18 cellular contexts compared by ENCODE assay signal in genomic region chr1:37292789-37293188, GRCh38.
DNase-seq lines count a peak whose midpoint lies in the region; ATAC-seq, FAIRE-seq and TF ChIP-seq lines count a peak whose summit lies in the region.
"Had no signal": no experiment of that assay in that cellular context is flagged by ENCODE, and none has a peak within 500 bp of the region (broad histone marks: within the 10 kb centered on the region; RNA-seq: fewer than 3 reads in every experiment).

No MANE protein-coding gene starts in this region.

- no peaks in the 10 kb centered on the region for H3K36me3 ChIP-seq in BLaER1 treated with 17β-estradiol and CSF1 and Interleukin-3, amounts not matched to agents 10 nM and 100 nM
- H3K36me3 ChIP-seq in OCI-LY3 (replicated peaks; ENCODE audit: low read depth, low read length), result no peaks in the 10 kb centered on the region
- H3K36me3 ChIP-seq in H1 (ENCODE audit: control insufficient read depth in 2 of 4, insufficient read depth in 4 of 4, low read length in 3 of 4), result no peaks in the 10 kb centered on the region
- H3K36me3 ChIP-seq: BE2C had no signal

- no peak overlapping the region for H3K56ac ChIP-seq in H1 (replicated peaks; ENCODE audit: insufficient read length, low read depth, low read length)

- H3K27ac ChIP-seq in BLaER1 treated with 17β-estradiol and CSF1 and Interleukin-3, amounts not matched to agents 10 nM and 100 nM, result no peak overlapping the region
- H3K27ac ChIP-seq in OCI-LY3 (ENCODE audit: low read length), result peak overlapping the region; percentile 54
- no peak overlapping the region for H3K27ac ChIP-seq in H1 (ENCODE audit: low read depth, low read length)
- peak overlapping the region; percentile 19 for H3K27ac ChIP-seq in temporal lobe (ENCODE audit: low read depth, low read length)
- no peak overlapping the region for H3K27ac ChIP-seq in substantia nigra (ENCODE audit: low read depth, low read length, poor library complexity, severe bottlenecking)

- H3K4ac ChIP-seq in H1 (replicated peaks; ENCODE audit: insufficient read length, low read depth, low read length), result no peak overlapping the region

- no peaks in the 10 kb centered on the region for H3K4me1 Mint-ChIP-seq in natural killer cell
- H3K4me1 Mint-ChIP-seq: CD4-positive, alpha-beta memory T cell had no signal

- intact Hi-C loops in natural killer cell (cut with micrococcal nuclease), result no loop called here

- no peaks in the 10 kb centered on the region for H3K79me2 ChIP-seq in OCI-LY3 (ENCODE audit: low read length)
- H3K79me2 ChIP-seq in H1 (ENCODE audit: control insufficient read depth in 1 of 2, insufficient read depth in 2 of 2, low read length in 2 of 2), result no peaks in the 10 kb centered on the region

- no peak overlapping the region for H2BK5ac ChIP-seq in H1 (ENCODE audit: low read depth, low read length)

- FAIRE-seq in H1 (lab: Jason Lieb, UNC), result no peak
- FAIRE-seq: HTR-8/SVneo, K562 had no signal

- H3K23me2 ChIP-seq in H1 (ENCODE audit: low read depth, low read length), result no peaks in the 10 kb centered on the region

- H3K18ac ChIP-seq in H1 (ENCODE audit: extremely low read depth, low read length), result no peak overlapping the region

- DNase-seq in H1 (ENCODE audit: low read depth in 1 of 2, low spot score in 2 of 2) (no peak), natural killer cell (no peak), SW 1271 (lab: John Stamatoyannopoulos, UW) (no peak), substantia nigra (lab: John Stamatoyannopoulos, UW) (no peak)
- DNase-seq: BE2C; CD4-positive, alpha-beta memory T cell; DMS153; DMS79 treated with DMSO at 0.1 percent for 48 hours; GF-D8; GOT3; H9; IMR-90 had no signal

- H3K4me3 ChIP-seq in BLaER1 treated with 17β-estradiol and CSF1 and Interleukin-3, amounts not matched to agents 10 nM and 100 nM, result no peak overlapping the region
- peak overlapping the region; percentile 26; the same call in 1 of the 2 replicates for H3K4me3 ChIP-seq in OCI-LY3 (ENCODE audit: low read length)
- H3K4me3 ChIP-seq in H1 (ENCODE audit: extremely low read depth in 1 of 4, insufficient read depth in 2 of 4, low read depth in 3 of 4, low read length in 4 of 4), result no peak overlapping the region
- H3K4me3 ChIP-seq: K562 had no signal

- H3K27me3 ChIP-seq in BLaER1 treated with 17β-estradiol and CSF1 and Interleukin-3, amounts not matched to agents 10 nM and 100 nM, result no peaks in the 10 kb centered on the region
- H3K27me3 ChIP-seq in OCI-LY3 (ENCODE audit: low read depth, low read length), result no peaks in the 10 kb centered on the region
- no peaks in the 10 kb centered on the region for H3K27me3 ChIP-seq in H1 (replicated peaks in 1 of 4; ENCODE audit: control insufficient read depth in 3 of 4, extremely low read depth in 1 of 4, insufficient read depth in 3 of 4, low read length in 3 of 4)
- H3K27me3 ChIP-seq: BE2C had no signal

- H4K91ac ChIP-seq in H1 (replicated peaks; ENCODE audit: insufficient read length, low read length), result no peak overlapping the region

- no peak overlapping the region for H2BK15ac ChIP-seq in H1 (ENCODE audit: low read length)

- CTCF ChIA-PET in H1 (lab: Charles Lee; ENCODE audit: partially characterized antibody), result interaction anchor here (0.6 to 3.4 kb wide), 15 partner anchors 9 to 264 kb away, joined by 3 to 21 read pairs (median 4); no protein-coding TSS in a partner anchor

- H3K27ac Mint-ChIP-seq in natural killer cell, result no peak overlapping the region
- H3K27ac Mint-ChIP-seq: CD14-positive monocyte; CD4-positive, alpha-beta memory T cell; H9 had no signal

- H2BK12ac ChIP-seq in H1 (ENCODE audit: low read depth, low read length), result no peak overlapping the region

- no peak overlapping the region for H2BK20ac ChIP-seq in H1 (ENCODE audit: low read length)

- H3K27me3 Mint-ChIP-seq in natural killer cell (ENCODE audit: low read depth in 2 of 2), result peaks cover 9 to 41% of the 10 kb centered on the region in 2 donors

- TF ChIP-seq CTCF in OCI-LY3 (IDR thresholded peaks at IDR 0.05; ENCODE audit: low read depth, low read length), result no peak
- TF ChIP-seq CTCF in H1 (IDR thresholded peaks at IDR 0.05; ENCODE audit: control extremely low read depth in 1 of 3, insufficient read depth in 1 of 3, low read depth in 1 of 3, low read length in 3 of 3), result no peak
- TF ChIP-seq CTCF in natural killer cell (IDR thresholded peaks at IDR 0.05), result no peak

- no peaks in the 10 kb centered on the region for H3K9me3 Mint-ChIP-seq in natural killer cell
- H3K9me3 Mint-ChIP-seq: H9 had no signal

- H2AFZ ChIP-seq in OCI-LY3 (ENCODE audit: low read depth, low read length) (no peak overlapping the region), H1 (ENCODE audit: low read length) (peak overlapping the region; percentile 4; the same call in 1 of the 2 replicates)

- TF ChIP-seq POLR2A in H1 (IDR thresholded peaks at IDR 0.05; ENCODE audit: control extremely low read depth in 1 of 2, low read depth in 2 of 2, low read length in 2 of 2), result no peak

- no peak overlapping the region for H3K14ac ChIP-seq in H1 (ENCODE audit: insufficient read length)

- H4K20me1 ChIP-seq in BLaER1 treated with 17β-estradiol and CSF1 and Interleukin-3, amounts not matched to agents 10 nM and 100 nM, result no peaks in the 10 kb centered on the region; a peak in 1 of 22 replicates
- no peaks in the 10 kb centered on the region for H4K20me1 ChIP-seq in OCI-LY3 (ENCODE audit: insufficient read depth, low read length)
- H4K20me1 ChIP-seq in H1 (replicated peaks in 1 of 2; ENCODE audit: control insufficient read depth in 1 of 2, insufficient read depth in 2 of 2, low read length in 2 of 2), result no peaks in the 10 kb centered on the region

- peaks cover 0 to 5% (median 3%) of the 10 kb centered on the region in 11 experiments; a peak in 11 of 22 replicates for H3K9me3 ChIP-seq in BLaER1 treated with 17β-estradiol and CSF1 and Interleukin-3, amounts not matched to agents 10 nM and 100 nM (replicated peaks in 1 of 11)
- no peaks in the 10 kb centered on the region for H3K9me3 ChIP-seq in OCI-LY3 (ENCODE audit: insufficient read depth, low read length)
- H3K9me3 ChIP-seq in H1 (ENCODE audit: insufficient read depth in 2 of 2, low read depth in 1 of 2, low read length in 1 of 2), result no peaks in the 10 kb centered on the region
- H3K9me3 ChIP-seq: BE2C had no signal

- no peak for TF ChIP-seq EP300 in H1 (IDR thresholded peaks at IDR 0.05; ENCODE audit: borderline replicate concordance in 1 of 2, low read depth in 2 of 2, low read length in 2 of 2)

- H3K23ac ChIP-seq in H1 (ENCODE audit: insufficient read length), result no peak overlapping the region

- no peak overlapping the region for H4K5ac ChIP-seq in H1 (ENCODE audit: insufficient read length, low read depth, low read length)

- no peaks in the 10 kb centered on the region for H3K79me1 ChIP-seq in H1 (ENCODE audit: low read depth, low read length)

- no peak for TF ChIP-seq RAD21 in H1 (IDR thresholded peaks at IDR 0.05 in 1 of 2, conservative IDR thresholded peaks at IDR 0.05 in 1 of 2; ENCODE audit: low read depth in 2 of 2, low read length in 2 of 2)

- H3K4me3 Mint-ChIP-seq in natural killer cell, result no peak overlapping the region
- H3K4me3 Mint-ChIP-seq: CD14-positive monocyte; CD4-positive, alpha-beta memory T cell; H9 had no signal

- H2BK120ac ChIP-seq in H1 (replicated peaks; ENCODE audit: low read depth, low read length), result no peak overlapping the region

- H4K8ac ChIP-seq in H1 (ENCODE audit: extremely low read depth, insufficient read depth, low read length), result no peak overlapping the region

- H3K4me1 ChIP-seq in BLaER1 treated with 17β-estradiol and CSF1 and Interleukin-3, amounts not matched to agents 10 nM and 100 nM, result peaks cover 13 to 41% (median 31%) of the 10 kb centered on the region in 10 experiments
- H3K4me1 ChIP-seq in OCI-LY3 (ENCODE audit: low read length) (peaks cover 69% of the 10 kb centered on the region), H1 (replicated peaks in 1 of 4; ENCODE audit: control insufficient read depth in 3 of 4, insufficient read depth in 4 of 4, low read length in 3 of 4) (peaks cover 0 to 2% (median 1%) of the 10 kb centered on the region in 4 experiments; a peak in 3 of 7 replicates)
- H3K4me1 ChIP-seq: BE2C had no signal

- ATAC-seq in natural killer cell, result no peak
- ATAC-seq: K562 had no signal

- H2AK5ac ChIP-seq in H1 (ENCODE audit: low read depth, low read length), result no peak overlapping the region

- no peak overlapping the region for H3K9ac ChIP-seq in BLaER1 treated with 17β-estradiol and CSF1 and Interleukin-3, amounts not matched to agents 10 nM and 100 nM
- H3K9ac ChIP-seq in OCI-LY3 (ENCODE audit: low read length) (peak overlapping the region; percentile 22; the same call in 1 of the 2 replicates), H1 (replicated peaks in 1 of 4; ENCODE audit: extremely low read depth in 1 of 4, low read depth in 3 of 4, low read length in 3 of 4) (no peak overlapping the region)

- H3K36me3 Mint-ChIP-seq in natural killer cell, result no peaks in the 10 kb centered on the region
- H3K36me3 Mint-ChIP-seq: CD14-positive monocyte; CD4-positive, alpha-beta memory T cell had no signal

- peak overlapping the region in 7 of 11 experiments; percentile 18 to 57 (median 38); a peak in 9 of 22 replicates for H3K4me2 ChIP-seq in BLaER1 treated with 17β-estradiol and CSF1 and Interleukin-3, amounts not matched to agents 10 nM and 100 nM
- H3K4me2 ChIP-seq in OCI-LY3 (ENCODE audit: low read length) (peak overlapping the region; percentile 86), H1 (ENCODE audit: insufficient read depth in 1 of 2, low read depth in 2 of 2, low read length in 2 of 2) (no peak overlapping the region)

- 77% methylated on average over 9 of the region's 9 CpGs; no CpG with 5 or more reads in 1 of the 2 experiments for WGBS in H1 (ENCODE audit: extremely low coverage in 1 of 2, insufficient coverage in 1 of 2, insufficient read length in 1 of 2, insufficient replicate concordance in 2 of 2, low coverage in 1 of 2, low lambda C conversion rate in 2 of 2, missing lambda C conversion rate in 1 of 2), 2 experiments

- POLR2A ChIA-PET in H1 (lab: Charles Lee; ENCODE audit: partially characterized antibody), result interaction anchor here (1.6 to 1.9 kb wide), 2 partner anchors 22 to 23 kb away, joined by 4 to 6 read pairs; no protein-coding TSS in a partner anchor

TF ChIP-seq in H1, 55 proteins besides CTCF, POLR2A, EP300 and RAD21:
- TF ChIP-seq JUN (IDR thresholded peaks at IDR 0.05; ENCODE audit: low read depth, low read length) (no peak), TAF1 (IDR thresholded peaks at IDR 0.05; ENCODE audit: low read depth, low read length) (no peak), SAP30 (IDR thresholded peaks at IDR 0.05; ENCODE audit: insufficient read depth, insufficient replicate concordance, low read length) (no peak), BACH1 (IDR thresholded peaks at IDR 0.05; ENCODE audit: low read length) (no peak), RNF2 (IDR thresholded peaks at IDR 0.05; ENCODE audit: borderline replicate concordance, low read depth, low read length, missing control alignments, poor library complexity, severe bottlenecking) (no peak), TAF7 (optimal IDR thresholded peaks at IDR 0.05; ENCODE audit: borderline replicate concordance, low read depth, low read length) (no peak), ASH2L (IDR thresholded peaks at IDR 0.05; ENCODE audit: low read length) (no peak), JUND (IDR thresholded peaks at IDR 0.05; ENCODE audit: low read length) (no peak), SIRT6 (IDR thresholded peaks at IDR 0.05; ENCODE audit: low read length) (no peak), BCL11A (IDR thresholded peaks at IDR 0.05; ENCODE audit: low read depth in 2 of 2, low read length in 2 of 2) (no peak)

Comparison
In these comparisons a context has a peak if more than half of its experiments do, and no peak if none do; other contexts are left out.
1. H3K27ac ChIP-seq: peak in OCI-LY3 (single experiment) and temporal lobe (single experiment); none in BLaER1 treated with 17β-estradiol and CSF1 and Interleukin-3, amounts not matched to agents 10 nM and 100 nM (0 of 11), H1 (single experiment) and substantia nigra (single experiment).
2. H3K4me2 ChIP-seq: peak in BLaER1 treated with 17β-estradiol and CSF1 and Interleukin-3, amounts not matched to agents 10 nM and 100 nM (7 of 11) and OCI-LY3 (single experiment); none in H1 (0 of 2).